ENCODE assay signal across 34 cellular contexts in the genomic region with DNA sequence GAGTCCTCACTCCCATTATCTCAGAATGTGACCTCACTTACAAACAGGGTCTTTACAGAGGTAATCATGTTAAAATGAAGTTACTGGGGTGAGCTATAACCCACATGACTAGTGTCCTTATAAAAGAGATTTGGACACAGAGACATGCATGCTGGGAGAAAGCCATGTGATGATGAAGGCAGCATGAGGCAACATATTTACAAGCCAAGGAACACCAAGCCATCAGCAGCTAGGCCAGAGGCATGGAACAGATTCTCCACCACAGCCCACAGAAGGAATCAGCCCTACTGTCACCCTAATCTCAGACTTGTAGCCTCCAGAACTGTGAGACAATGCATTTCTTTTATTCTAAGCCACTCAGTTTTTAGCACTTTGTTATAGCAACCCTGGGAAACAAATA.
"Had no signal": no experiment of that assay in that cellular context is flagged by ENCODE, and none has a peak within 500 bp of the region (broad histone marks: within the 10 kb centered on the region; RNA-seq: fewer than 3 reads in every experiment).

No MANE protein-coding gene starts in this region.

- H3K4me3 Mint-ChIP-seq: activated B cell treated with CpG ODN at 0.5 μM for 24 hours; activated CD4-positive, alpha-beta memory T cell treated with anti-CD3 and anti-CD28 coated beads, Interleukin-2, amount 10 ng/mL, durations not matched to agents 7 days and 5 days; activated CD4-positive, alpha-beta T cell treated with anti-CD3 and anti-CD28 coated beads, Interleukin-2, amount 10 ng/mL, durations not matched to agents 7 days and 5 days; activated CD8-positive, alpha-beta memory T cell treated with anti-CD3 and anti-CD28 coated beads, Interleukin-2, amount 10 ng/mL, durations not matched to agents 7 days and 5 days; activated CD8-positive, alpha-beta T cell treated with anti-CD3 and anti-CD28 coated beads, Interleukin-2, amount 10 ng/mL, durations not matched to agents 7 days and 5 days; activated naive CD4-positive, alpha-beta T cell treated with anti-CD3 and anti-CD28 coated beads, Interleukin-2, amount 10 ng/mL, durations not matched to agents 7 days and 5 days; activated naive CD4-positive, alpha-beta T cell treated with anti-CD3 and anti-CD28 coated beads, Interleukin-2, amount 50 U/mL, for 24 hours; activated naive CD8-positive, alpha-beta T cell; activated naive CD8-positive, alpha-beta T cell treated with anti-CD3 and anti-CD28 coated beads, Interleukin-2, amount 10 ng/mL, durations not matched to agents 7 days and 5 days; activated naive CD8-positive, alpha-beta T cell treated with anti-CD3 and anti-CD28 coated beads, Interleukin-2, amount 50 U/mL, for 24 hours; activated T-cell treated with anti-CD3 and anti-CD28 coated beads, Interleukin-2, amount 50 U/mL, for 24 hours; T-helper 1 cell treated with Interleukin-12 subunit alpha and Interleukin-12 subunit beta and Interleukin-4 antibody, amounts not matched to agents 30 μg/mL and 1 μg/mL, for 36 hours; T-helper 2 cell treated with Interferon-gamma antibody and Interleukin-4, amounts not matched to agents 5 μg/mL and 100 μg/mL, for 36 hours had no signal

- H3K4me1 ChIP-seq: ascending aorta, body of pancreas, breast epithelium had no signal

- H3K9me3 Mint-ChIP-seq: activated B cell treated with CpG ODN at 0.5 μM for 24 hours; activated CD4-positive, alpha-beta memory T cell treated with anti-CD3 and anti-CD28 coated beads, Interleukin-2, amount 10 ng/mL, durations not matched to agents 7 days and 5 days; activated CD4-positive, alpha-beta T cell treated with anti-CD3 and anti-CD28 coated beads, Interleukin-2, amount 10 ng/mL, durations not matched to agents 7 days and 5 days; activated naive CD4-positive, alpha-beta T cell treated with anti-CD3 and anti-CD28 coated beads, Interleukin-2, amount 10 ng/mL, durations not matched to agents 7 days and 5 days; activated naive CD4-positive, alpha-beta T cell treated with anti-CD3 and anti-CD28 coated beads, Interleukin-2, amount 50 U/mL, for 24 hours; activated naive CD8-positive, alpha-beta T cell treated with anti-CD3 and anti-CD28 coated beads, Interleukin-2, amount 10 ng/mL, durations not matched to agents 7 days and 5 days; activated naive CD8-positive, alpha-beta T cell treated with anti-CD3 and anti-CD28 coated beads, Interleukin-2, amount 50 U/mL, for 24 hours; activated T-cell treated with anti-CD3 and anti-CD28 coated beads, Interleukin-2, amount 50 U/mL, for 24 hours; activated T-helper 2 cell treated with anti-CD3 and anti-CD28 coated beads, Interferon-gamma antibody, Interleukin-2, Interleukin-4, amounts not matched to agents 10 μg/mL and 5 μg/mL and 100 μg/mL, durations not matched to agents 14 hours and 24 hours and 36 hours; T-helper 1 cell treated with Interleukin-12 subunit alpha and Interleukin-12 subunit beta and Interleukin-4 antibody, amounts not matched to agents 30 μg/mL and 1 μg/mL, for 36 hours; T-helper 2 cell treated with Interferon-gamma antibody and Interleukin-4, amounts not matched to agents 5 μg/mL and 100 μg/mL, for 36 hours had no signal

- H3K27me3 Mint-ChIP-seq: activated B cell treated with CpG ODN at 0.5 μM for 24 hours; activated CD4-positive, alpha-beta memory T cell treated with anti-CD3 and anti-CD28 coated beads, Interleukin-2, amount 10 ng/mL, durations not matched to agents 7 days and 5 days; activated CD4-positive, alpha-beta T cell treated with anti-CD3 and anti-CD28 coated beads, Interleukin-2, amount 10 ng/mL, durations not matched to agents 7 days and 5 days; activated CD8-positive, alpha-beta memory T cell treated with anti-CD3 and anti-CD28 coated beads, Interleukin-2, amount 10 ng/mL, durations not matched to agents 7 days and 5 days; activated naive CD4-positive, alpha-beta T cell treated with anti-CD3 and anti-CD28 coated beads, Interleukin-2, amount 10 ng/mL, durations not matched to agents 7 days and 5 days; activated naive CD8-positive, alpha-beta T cell treated with anti-CD3 and anti-CD28 coated beads, Interleukin-2, amount 10 ng/mL, durations not matched to agents 7 days and 5 days had no signal

- H3K27me3 ChIP-seq: ascending aorta, body of pancreas, brain microvascular endothelial cell, breast epithelium had no signal

- H3K27ac ChIP-seq: ascending aorta, body of pancreas, brain microvascular endothelial cell, breast epithelium, VCaP had no signal

- H3K36me3 Mint-ChIP-seq: activated CD8-positive, alpha-beta memory T cell treated with anti-CD3 and anti-CD28 coated beads, Interleukin-2, amount 10 ng/mL, durations not matched to agents 7 days and 5 days; activated naive CD4-positive, alpha-beta T cell treated with anti-CD3 and anti-CD28 coated beads, Interleukin-2, amount 10 ng/mL, durations not matched to agents 7 days and 5 days; activated naive CD4-positive, alpha-beta T cell treated with anti-CD3 and anti-CD28 coated beads, Interleukin-2, amount 50 U/mL, for 24 hours; activated naive CD8-positive, alpha-beta T cell; activated naive CD8-positive, alpha-beta T cell treated with anti-CD3 and anti-CD28 coated beads, Interleukin-2, amount 10 ng/mL, durations not matched to agents 7 days and 5 days had no signal

- H3K4me1 Mint-ChIP-seq: activated B cell treated with CpG ODN at 0.5 μM for 24 hours; activated CD4-positive, alpha-beta memory T cell treated with anti-CD3 and anti-CD28 coated beads, Interleukin-2, amount 10 ng/mL, durations not matched to agents 7 days and 5 days; activated CD4-positive, alpha-beta T cell treated with anti-CD3 and anti-CD28 coated beads, Interleukin-2, amount 10 ng/mL, durations not matched to agents 7 days and 5 days; activated CD8-positive, alpha-beta memory T cell treated with anti-CD3 and anti-CD28 coated beads, Interleukin-2, amount 10 ng/mL, durations not matched to agents 7 days and 5 days; activated naive CD4-positive, alpha-beta T cell treated with anti-CD3 and anti-CD28 coated beads, Interleukin-2, amount 10 ng/mL, durations not matched to agents 7 days and 5 days; activated naive CD4-positive, alpha-beta T cell treated with anti-CD3 and anti-CD28 coated beads, Interleukin-2, amount 50 U/mL, for 24 hours; activated naive CD8-positive, alpha-beta T cell treated with anti-CD3 and anti-CD28 coated beads, Interleukin-2, amount 10 ng/mL, durations not matched to agents 7 days and 5 days; activated naive CD8-positive, alpha-beta T cell treated with anti-CD3 and anti-CD28 coated beads, Interleukin-2, amount 50 U/mL, for 24 hours had no signal

- H3K27ac Mint-ChIP-seq: activated B cell treated with CpG ODN at 0.5 μM for 24 hours; activated CD4-positive, alpha-beta memory T cell treated with anti-CD3 and anti-CD28 coated beads, Interleukin-2, amount 10 ng/mL, durations not matched to agents 7 days and 5 days; activated CD4-positive, alpha-beta T cell treated with anti-CD3 and anti-CD28 coated beads, Interleukin-2, amount 10 ng/mL, durations not matched to agents 7 days and 5 days; activated CD8-positive, alpha-beta memory T cell treated with anti-CD3 and anti-CD28 coated beads, Interleukin-2, amount 10 ng/mL, durations not matched to agents 7 days and 5 days; activated CD8-positive, alpha-beta T cell treated with anti-CD3 and anti-CD28 coated beads, Interleukin-2, amount 10 ng/mL, durations not matched to agents 7 days and 5 days; activated naive CD4-positive, alpha-beta T cell treated with anti-CD3 and anti-CD28 coated beads, Interleukin-2, amount 10 ng/mL, durations not matched to agents 7 days and 5 days; activated naive CD4-positive, alpha-beta T cell treated with anti-CD3 and anti-CD28 coated beads, Interleukin-2, amount 50 U/mL, for 24 hours; activated naive CD8-positive, alpha-beta T cell; activated naive CD8-positive, alpha-beta T cell treated with anti-CD3 and anti-CD28 coated beads, Interleukin-2, amount 10 ng/mL, durations not matched to agents 7 days and 5 days; activated naive CD8-positive, alpha-beta T cell treated with anti-CD3 and anti-CD28 coated beads, Interleukin-2, amount 50 U/mL, for 24 hours; activated T-cell treated with anti-CD3 and anti-CD28 coated beads, Interleukin-2, amount 50 U/mL, for 24 hours; activated T-helper 2 cell treated with anti-CD3 and anti-CD28 coated beads, Interferon-gamma antibody, Interleukin-2, Interleukin-4, amounts not matched to agents 10 μg/mL and 5 μg/mL and 100 μg/mL, durations not matched to agents 14 hours and 24 hours and 36 hours; T-helper 1 cell treated with Interleukin-12 subunit alpha and Interleukin-12 subunit beta and Interleukin-4 antibody, amounts not matched to agents 30 μg/mL and 1 μg/mL, for 36 hours; T-helper 2 cell treated with Interferon-gamma antibody and Interleukin-4, amounts not matched to agents 5 μg/mL and 100 μg/mL, for 36 hours had no signal

- ATAC-seq: activated CD8-positive, alpha-beta memory T cell treated with anti-CD3 and anti-CD28 coated beads, Interleukin-2, amount 10 ng/mL, durations not matched to agents 7 days and 5 days; activated CD8-positive, alpha-beta T cell treated with anti-CD3 and anti-CD28 coated beads, Interleukin-2, amount 10 ng/mL, durations not matched to agents 7 days and 5 days; activated naive CD8-positive, alpha-beta T cell treated with anti-CD3 and anti-CD28 coated beads, Interleukin-2, amount 50 U/mL, for 24 hours; body of pancreas had no signal

- DNase-seq: activated B cell treated with CpG ODN at 0.5 μM for 24 hours; activated CD4-positive, alpha-beta memory T cell treated with anti-CD3 and anti-CD28 coated beads, Interleukin-2, amount 10 ng/mL, durations not matched to agents 7 days and 5 days; activated CD4-positive, alpha-beta T cell treated with anti-CD3 and anti-CD28 coated beads for 48 hours; activated CD4-positive, alpha-beta T cell treated with anti-CD3 and anti-CD28 coated beads, Interleukin-2, amount 10 ng/mL, durations not matched to agents 7 days and 5 days; activated CD4-positive, alpha-beta T cell treated with anti-CD3 and anti-CD28 coated beads, Interleukin-2, amount 50 U/mL, for 48 hours; activated CD4-positive, CD25-positive, alpha-beta regulatory T cell treated with anti-CD3 and anti-CD28 coated beads, Interleukin-2, amount 50 U/mL, for 72 hours; activated CD8-positive, alpha-beta memory T cell treated with anti-CD3 and anti-CD28 coated beads for 24 hours; activated CD8-positive, alpha-beta memory T cell treated with anti-CD3 and anti-CD28 coated beads, Interleukin-2, amount 10 ng/mL, durations not matched to agents 7 days and 5 days; activated CD8-positive, alpha-beta memory T cell treated with anti-CD3 and anti-CD28 coated beads, Interleukin-2, amount 50 U/mL, for 48 hours; activated CD8-positive, alpha-beta T cell treated with anti-CD3 and anti-CD28 coated beads, Interleukin-2, amount 10 ng/mL, durations not matched to agents 7 days and 5 days; activated effector memory CD4-positive, alpha-beta T cell treated with Interleukin-2 at 50 U/mL for 16 hours; activated gamma-delta T cell; activated naive CD4-positive, alpha-beta T cell treated with anti-CD3 and anti-CD28 coated beads, Interleukin-2, amount 10 ng/mL, durations not matched to agents 7 days and 5 days; activated naive CD4-positive, alpha-beta T cell treated with Interleukin-2 at 50 U/mL for 16 hours; activated naive CD8-positive, alpha-beta T cell treated with anti-CD3 and anti-CD28 coated beads, Interleukin-2, amount 10 ng/mL, durations not matched to agents 7 days and 5 days; activated naive CD8-positive, alpha-beta T cell treated with anti-CD3 and anti-CD28 coated beads, Interleukin-2, amount 50 U/mL, for 24 hours; activated T-cell treated with anti-CD3 and anti-CD28 coated beads, Interleukin-2, amount 50 U/mL, for 24 hours; activated T-cell treated with anti-CD3 and anti-CD28 coated beads, Interleukin-2, amount 50 U/mL, for 48 hours; amygdala; anterior cingulate cortex; body of pancreas; brain microvascular endothelial cell; central memory CD4-positive, alpha-beta T cell; T-helper 1 cell; T-helper 2 cell; T-helper 9 cell had no signal

- H3K36me3 ChIP-seq: ascending aorta, brain microvascular endothelial cell, breast epithelium had no signal

- H3K4me3 ChIP-seq: ascending aorta, body of pancreas, breast epithelium had no signal

- H3K9me3 ChIP-seq: ascending aorta, body of pancreas, breast epithelium had no signal
